Comparison of ENCODE assay signal across 1 cellular context in genomic region chr14:75295491-75296338, GRCh38.
A peak's percentile ranks its signal among the peaks of the same experiment; 100 is the strongest.
TF ChIP-seq lines count a peak whose summit lies in the region.

No MANE protein-coding gene starts in this region.

TF ChIP-seq in K562, 482 proteins besides CTCF, POLR2A, EP300 and RAD21 (continued from another document and continues in another):
- TF ChIP-seq ZNF518B (CRISPR knock-in tag; IDR thresholded peaks at IDR 0.05) (no peak), HDAC2 (IDR thresholded peaks at IDR 0.05) (no peak), E2F4 (CRISPR knock-in tag; IDR thresholded peaks at IDR 0.05; ENCODE audit: low read depth) (no peak), RBM14 (IDR thresholded peaks at IDR 0.05; ENCODE audit: borderline replicate concordance, insufficient read depth, low read depth, low read length) (no peak), BRCA1 (IDR thresholded peaks at IDR 0.05) (no peak), BRCA1 (CRISPR knock-in tag; IDR thresholded peaks at IDR 0.05) (no peak), ZNF561 (CRISPR knock-in tag; conservative IDR thresholded peaks at IDR 0.05) (no peak), CBX3 (IDR thresholded peaks at IDR 0.05; ENCODE audit: borderline replicate concordance in 1 of 2, low read length in 2 of 2) (no peak), CREB3 (tag; conservative IDR thresholded peaks at IDR 0.05; ENCODE audit: low read depth) (no peak), ARID2 (IDR thresholded peaks at IDR 0.05) (peak; percentile 85), FOXP1 (CRISPR knock-in tag; IDR thresholded peaks at IDR 0.05) (0 out of 2 replicates have a peak, but pooled peaks have one; percentile 49), ZBTB33 (CRISPR knock-in tag; IDR thresholded peaks at IDR 0.05) (no peak), PHB (CRISPR knock-in tag; IDR thresholded peaks at IDR 0.05) (no peak), TAL1 (IDR thresholded peaks at IDR 0.05) (no peak; the same call in 1 of the 2 replicates), ZNF444 (CRISPR knock-in tag; IDR thresholded peaks at IDR 0.05) (no peak), PRDM10 (IDR thresholded peaks at IDR 0.05; ENCODE audit: partially characterized antibody) (peak; percentile 89), ELK3 (CRISPR knock-in tag; IDR thresholded peaks at IDR 0.05) (no peak), NFE2L1 (tag; IDR thresholded peaks at IDR 0.05; ENCODE audit: borderline replicate concordance, low read depth) (no peak), HDAC3 (IDR thresholded peaks at IDR 0.05; ENCODE audit: borderline replicate concordance, partially characterized antibody) (no peak), ZNF785 (CRISPR knock-in tag; IDR thresholded peaks at IDR 0.05) (no peak), HNRNPUL1 (IDR thresholded peaks at IDR 0.05; ENCODE audit: low read length) (no peak), SRSF9 (IDR thresholded peaks at IDR 0.05; ENCODE audit: borderline replicate concordance, low read depth, low read length) (no peak), NCOA4 (IDR thresholded peaks at IDR 0.05; ENCODE audit: partially characterized antibody) (no peak), ZC3H4 (CRISPR knock-in tag; IDR thresholded peaks at IDR 0.05; ENCODE audit: borderline replicate concordance) (peak; percentile 77; the same call in 1 of the 2 replicates), ZNF57 (CRISPR knock-in tag; IDR thresholded peaks at IDR 0.05) (no peak), MLX (CRISPR knock-in tag; conservative IDR thresholded peaks at IDR 0.05) (no peak), SMARCA4 (IDR thresholded peaks at IDR 0.05) (0 out of 2 replicates have a peak, but pooled peaks have one; percentile 41), POLR2H (tag; IDR thresholded peaks at IDR 0.05; ENCODE audit: low read depth) (no peak), SNIP1 (IDR thresholded peaks at IDR 0.05; ENCODE audit: low read depth) (no peak), MBD1 (CRISPR knock-in tag; IDR thresholded peaks at IDR 0.05) (no peak), ARID1B (IDR thresholded peaks at IDR 0.05) (peak; percentile 34; the same call in 1 of the 2 replicates), SREBF2 (CRISPR knock-in tag; IDR thresholded peaks at IDR 0.05) (no peak), BDP1 (IDR thresholded peaks at IDR 0.05; ENCODE audit: insufficient read depth, insufficient read length) (no peak), CXXC5 (CRISPR knock-in tag; IDR thresholded peaks at IDR 0.05) (peak; percentile 23; the same call in 1 of the 2 replicates), SNAPC5 (CRISPR knock-in tag; IDR thresholded peaks at IDR 0.05) (no peak), RFX1 (IDR thresholded peaks at IDR 0.05) (no peak), FIP1L1 (IDR thresholded peaks at IDR 0.05; ENCODE audit: low read depth, low read length, poor library complexity, severe bottlenecking) (no peak), CAMTA2 (CRISPR knock-in tag; conservative IDR thresholded peaks at IDR 0.05) (no peak), MTA1 (IDR thresholded peaks at IDR 0.05; ENCODE audit: borderline replicate concordance) (no peak), ZNF584 (CRISPR knock-in tag; IDR thresholded peaks at IDR 0.05; ENCODE audit: low read depth) (no peak), NR3C1 (CRISPR knock-in tag; IDR thresholded peaks at IDR 0.05) (no peak), ZEB2 (IDR thresholded peaks at IDR 0.05) (no peak)
